Comparison of ENCODE assay signal across 8 cellular contexts in genomic region chr6:29016559-29017427, GRCh38. TPM values are rescaled to one million over a fixed set of nuclear protein-coding genes. Genes with fewer than 3 reads are reported as not detected.
DNase-seq lines count a peak whose midpoint lies in the region; TF ChIP-seq lines count a peak whose summit lies in the region.

No MANE protein-coding gene starts in this region.

- no peak overlapping the region for H3K27ac ChIP-seq in MM.1S (ENCODE audit: low read length)
- H3K27ac ChIP-seq in SK-N-MC, result no peak overlapping the region
- H3K27ac ChIP-seq in thymus (ENCODE audit: low read depth), result no peak overlapping the region

- peaks cover 12% of the 10 kb centered on the region for H3K27me3 Mint-ChIP-seq in activated naive CD4-positive, alpha-beta T cell treated with anti-CD3 and anti-CD28 coated beads, Interleukin-2, amount 50 U/mL, for 24 hours
- H3K27me3 Mint-ChIP-seq in osteocyte (ENCODE audit: unreplicated experiment), result peaks cover 31% of the 10 kb centered on the region

- H3K9me3 Mint-ChIP-seq in activated naive CD4-positive, alpha-beta T cell treated with anti-CD3 and anti-CD28 coated beads, Interleukin-2, amount 50 U/mL, for 24 hours, result no peaks in the 10 kb centered on the region
- no peaks in the 10 kb centered on the region for H3K9me3 Mint-ChIP-seq in osteocyte (ENCODE audit: unreplicated experiment)

- TF ChIP-seq CTCF in MM.1S (IDR thresholded peaks at IDR 0.05; ENCODE audit: low read length) (peak; percentile 81), osteocyte (IDR thresholded peaks at IDR 0.05) (peak; percentile 84)

- in situ Hi-C loops in HAP-1 (cut with MboI; ENCODE audit: low sequenced_read_pairs), result loop anchor here (10.0 kb wide), 2 partner anchors 182 to 332 kb away; no protein-coding TSS in a partner anchor

- no peaks in the 10 kb centered on the region for H3K27me3 ChIP-seq in HAP-1 (ENCODE audit: low read depth)
- H3K27me3 ChIP-seq in MM.1S (replicated peaks; ENCODE audit: insufficient read depth, low read length), result no peaks in the 10 kb centered on the region
- H3K27me3 ChIP-seq in thymus (ENCODE audit: control insufficient read depth, insufficient read depth), result peaks cover 18% of the 10 kb centered on the region

- peak overlapping the region; percentile 90 for H3K4me2 ChIP-seq in MM.1S (ENCODE audit: low read depth, low read length)

- H3K4me3 ChIP-seq in HAP-1 (peak overlapping the region; percentile 35), MM.1S (ENCODE audit: low read length) (peak overlapping the region; percentile 72), SK-N-MC (peak overlapping the region; percentile 94), thymus (ENCODE audit: low read length) (peak overlapping the region; percentile 45)

- WGBS in thymus, result under 1% methylated on average over 41 of the region's 41 CpGs

- peaks cover 1% of the 10 kb centered on the region for H3K36me3 Mint-ChIP-seq in activated naive CD4-positive, alpha-beta T cell treated with anti-CD3 and anti-CD28 coated beads, Interleukin-2, amount 50 U/mL, for 24 hours
- H3K36me3 Mint-ChIP-seq in osteocyte (ENCODE audit: unreplicated experiment), result no peaks in the 10 kb centered on the region

- H3K9ac ChIP-seq in MM.1S (ENCODE audit: low read length) (peak overlapping the region; percentile 13; the same call in 1 of the 2 replicates), SK-N-MC (ENCODE audit: insufficient read length) (peak overlapping the region; percentile 32)

- H3F3A ChIP-seq in MM.1S (ENCODE audit: insufficient read depth, low read length), result no peaks in the 10 kb centered on the region

- H3K4me3 Mint-ChIP-seq in activated naive CD4-positive, alpha-beta T cell treated with anti-CD3 and anti-CD28 coated beads, Interleukin-2, amount 50 U/mL, for 24 hours, result peak overlapping the region; percentile 91
- H3K4me3 Mint-ChIP-seq in osteocyte (ENCODE audit: unreplicated experiment), result peak overlapping the region; percentile 80

- DNase-seq in GDM1 (lab: John Stamatoyannopoulos, UW) (peak; percentile 39), HAP-1 (ENCODE audit: low spot score in 2 of 2) (peak; percentile 66 to 88), MM.1S (peak; percentile 80), SK-N-MC (ENCODE audit: low read depth, low spot score) (peak; percentile 61), head of caudate nucleus (peak; percentile 40 to 93 (median 82)), osteocyte (ENCODE audit: extremely low spot score, unreplicated experiment) (peak; percentile 91)

- H3K9me3 ChIP-seq in HAP-1 (no peaks in the 10 kb centered on the region), MM.1S (replicated peaks; ENCODE audit: insufficient read depth, low read length) (no peaks in the 10 kb centered on the region), SK-N-MC (ENCODE audit: low read depth, low read length) (no peaks in the 10 kb centered on the region), thymus (ENCODE audit: control insufficient read depth) (peaks cover 1% of the 10 kb centered on the region)

- H3K36me3 ChIP-seq in HAP-1 (replicated peaks) (no peaks in the 10 kb centered on the region), MM.1S (replicated peaks; ENCODE audit: insufficient read depth, low read length) (no peaks in the 10 kb centered on the region), SK-N-MC (ENCODE audit: insufficient read depth, low read length) (no peaks in the 10 kb centered on the region), thymus (ENCODE audit: control insufficient read depth, insufficient read depth) (no peaks in the 10 kb centered on the region)

- H3K79me2 ChIP-seq in MM.1S (ENCODE audit: low read length), result no peaks in the 10 kb centered on the region

- peaks cover 21% of the 10 kb centered on the region for H3K4me1 Mint-ChIP-seq in activated naive CD4-positive, alpha-beta T cell treated with anti-CD3 and anti-CD28 coated beads, Interleukin-2, amount 50 U/mL, for 24 hours
- peaks cover 2% of the 10 kb centered on the region for H3K4me1 Mint-ChIP-seq in osteocyte (ENCODE audit: unreplicated experiment)

- no peaks in the 10 kb centered on the region for H4K20me1 ChIP-seq in MM.1S (ENCODE audit: insufficient read depth, low read length)

- peak overlapping the region; percentile 52 for H3K27ac Mint-ChIP-seq in activated naive CD4-positive, alpha-beta T cell treated with anti-CD3 and anti-CD28 coated beads, Interleukin-2, amount 50 U/mL, for 24 hours
- peak overlapping the region; percentile 27 for H3K27ac Mint-ChIP-seq in osteocyte (ENCODE audit: unreplicated experiment)

- H3K4me1 ChIP-seq in HAP-1, result no peaks in the 10 kb centered on the region; the same call in 1 of the 2 replicates
- no peaks in the 10 kb centered on the region for H3K4me1 ChIP-seq in MM.1S (ENCODE audit: low read length)
- H3K4me1 ChIP-seq in thymus (ENCODE audit: control insufficient read depth, insufficient read depth, low read length), result peaks cover 7% of the 10 kb centered on the region

- peak overlapping the region; percentile 92 for H2AFZ ChIP-seq in MM.1S (ENCODE audit: low read length)

- intact Hi-C loops in head of caudate nucleus (cut with DNase I), result loop anchor here (5.0 to 10.0 kb wide), 3 partner anchors 152 to 329 kb away; no protein-coding TSS in a partner anchor

- H3K9me2 ChIP-seq in MM.1S (replicated peaks; ENCODE audit: insufficient read depth, low read length), result no peaks in the 10 kb centered on the region

RNA-seq across cellular contexts. Expression of gene ZNF311, which starts 11.7 kb away (rescaled TPM):
- total RNA-seq in osteocyte, result 1.5 and 1.7 TPM in 2 replicates
- polyA plus RNA-seq in thymus, result 0.80 TPM

RNA-seq across cellular contexts. Expression of gene OR2W1, which starts 28.2 kb away (rescaled TPM):
- total RNA-seq in osteocyte, result not detected in 2 replicates
- not detected for polyA plus RNA-seq in thymus

Comparison
In these comparisons a context has a peak if more than half of its experiments do, and no peak if none do; other contexts are left out.
1. DNase-seq: peak in every context shown above with its lines; median percentile 91 in osteocyte; 82 in head of caudate nucleus; 80 in MM.1S; 77 in HAP-1; 61 in SK-N-MC; 39 in GDM1.
2. H3K4me3 ChIP-seq: peak in every context shown above with its lines; median percentile 94 in SK-N-MC; 72 in MM.1S; 45 in thymus; 35 in HAP-1.